26 cellular contexts compared by ENCODE assay signal in the genomic region with DNA sequence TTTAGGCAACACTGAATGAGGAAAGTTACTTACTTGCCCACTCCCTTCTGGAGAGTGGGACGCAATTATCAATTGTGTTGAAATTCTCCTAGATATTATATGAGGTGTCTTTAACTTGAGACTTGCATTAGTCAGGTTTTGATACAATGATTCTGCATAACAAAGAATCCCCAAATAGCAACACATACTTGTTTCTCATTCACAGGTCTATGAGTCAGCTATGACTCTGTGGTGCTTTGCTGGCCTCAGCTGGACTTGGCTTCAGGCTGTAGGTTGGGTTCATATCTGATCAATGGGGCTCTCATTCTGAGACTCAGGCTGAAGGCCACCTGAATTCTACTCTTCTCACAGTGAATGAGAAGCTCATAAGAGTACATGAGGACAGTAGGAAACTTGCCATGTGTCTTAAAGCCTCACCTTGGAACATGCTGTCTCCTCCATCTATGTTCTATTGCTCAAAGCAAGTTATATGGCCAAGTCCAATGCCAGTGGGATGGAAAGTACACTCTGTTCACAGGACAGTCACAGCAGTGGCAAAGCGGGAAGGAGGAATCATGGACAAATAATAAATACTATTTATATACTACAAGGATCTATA.
"Had no signal": no experiment of that assay in that cellular context is flagged by ENCODE, and none has a peak within 500 bp of the region (broad histone marks: within the 10 kb centered on the region; RNA-seq: fewer than 3 reads in every experiment).

No MANE protein-coding gene starts in this region.

- H3K4me1 ChIP-seq: adrenal gland had no signal

- H3K9me3 Mint-ChIP-seq: activated CD8-positive, alpha-beta T cell treated with anti-CD3 and anti-CD28 coated beads for 36 hours; activated naive CD8-positive, alpha-beta T cell treated with anti-CD3 and anti-CD28 coated beads, Interleukin-2, amount 10 ng/mL, durations not matched to agents 7 days and 5 days had no signal

- H3K36me3 Mint-ChIP-seq: activated naive CD8-positive, alpha-beta T cell treated with anti-CD3 and anti-CD28 coated beads, Interleukin-2, amount 10 ng/mL, durations not matched to agents 7 days and 5 days had no signal

- H3K4me3 ChIP-seq: adrenal gland had no signal

- H3K4me2 ChIP-seq: SK-N-SH had no signal

- H3K9me3 ChIP-seq: adrenal gland, SK-N-SH had no signal

- H3K36me3 ChIP-seq: adrenal gland, WERI-Rb-1 had no signal

- H3K9me2 ChIP-seq: SK-N-SH had no signal

- H3K27ac Mint-ChIP-seq: activated CD4-positive, alpha-beta T cell treated with anti-CD3 and anti-CD28 coated beads for 36 hours; activated CD8-positive, alpha-beta T cell treated with anti-CD3 and anti-CD28 coated beads for 36 hours; activated naive CD8-positive, alpha-beta T cell treated with anti-CD3 and anti-CD28 coated beads, Interleukin-2, amount 10 ng/mL, durations not matched to agents 7 days and 5 days; activated T-cell treated with anti-CD3 and anti-CD28 coated beads, Interleukin-2, amount 50 U/mL, for 72 hours; activated T-helper 2 cell treated with anti-CD3 and anti-CD28 coated beads, Interferon-gamma antibody, Interleukin-2, Interleukin-4, amounts not matched to agents 10 μg/mL and 5 μg/mL and 100 μg/mL, durations not matched to agents 14 hours and 24 hours and 36 hours had no signal

- H3K27me3 Mint-ChIP-seq: activated CD4-positive, alpha-beta T cell treated with anti-CD3 and anti-CD28 coated beads for 36 hours; activated CD8-positive, alpha-beta T cell treated with anti-CD3 and anti-CD28 coated beads for 36 hours; activated naive CD8-positive, alpha-beta T cell treated with anti-CD3 and anti-CD28 coated beads, Interleukin-2, amount 10 ng/mL, durations not matched to agents 7 days and 5 days; central memory CD8-positive, alpha-beta T cell had no signal

- H3K4me1 Mint-ChIP-seq: activated CD4-positive, alpha-beta T cell treated with anti-CD3 and anti-CD28 coated beads for 36 hours; activated naive CD8-positive, alpha-beta T cell treated with anti-CD3 and anti-CD28 coated beads, Interleukin-2, amount 10 ng/mL, durations not matched to agents 7 days and 5 days; central memory CD8-positive, alpha-beta T cell had no signal

- H3K27ac ChIP-seq: adrenal gland, WERI-Rb-1 had no signal

- DNase-seq: activated CD4-positive, alpha-beta T cell treated with anti-CD3 and anti-CD28 coated beads for 36 hours; activated CD4-positive, alpha-beta T cell treated with anti-CD3 and anti-CD28 coated beads, Interleukin-2, amount 50 U/mL, for 1 hour; activated CD8-positive, alpha-beta memory T cell treated with anti-CD3 and anti-CD28 coated beads, Interleukin-2, amount 50 U/mL, for 4 hours; activated CD8-positive, alpha-beta T cell treated with anti-CD3 and anti-CD28 coated beads for 36 hours; activated gamma-delta T cell treated with Interleukin-2 at 50 U/mL for 16 hours; activated naive CD4-positive, alpha-beta T cell treated with anti-CD3 and anti-CD28 coated beads, Interleukin-2, amount 50 U/mL, for 16 hours; activated naive CD8-positive, alpha-beta T cell treated with anti-CD3 and anti-CD28 coated beads, Interleukin-2, amount 10 ng/mL, durations not matched to agents 7 days and 5 days; activated T-cell treated with anti-CD3 and anti-CD28 coated beads, Interleukin-2, amount 50 U/mL, for 72 hours; adrenal gland; anterior cingulate cortex; MM.1S; NCI-H1105; NCI-H1436; NCI-H1694 treated with DMSO at 0.1 percent for 48 hours; NCI-H2029 treated with DMSO at 0.1 percent for 48 hours; NCI-H345; NCI-H510A; NCI-H526 treated with DMSO at 0.1 percent for 48 hours; NCI-H82; RPMI8226; SK-N-SH; T-helper 1 cell; WERI-Rb-1 had no signal

- H3K4me3 Mint-ChIP-seq: activated CD4-positive, alpha-beta T cell treated with anti-CD3 and anti-CD28 coated beads for 36 hours; activated CD8-positive, alpha-beta T cell treated with anti-CD3 and anti-CD28 coated beads for 36 hours; activated naive CD8-positive, alpha-beta T cell treated with anti-CD3 and anti-CD28 coated beads, Interleukin-2, amount 10 ng/mL, durations not matched to agents 7 days and 5 days; activated T-cell treated with anti-CD3 and anti-CD28 coated beads, Interleukin-2, amount 50 U/mL, for 72 hours; central memory CD8-positive, alpha-beta T cell had no signal

- H3K27me3 ChIP-seq: adrenal gland had no signal

- ATAC-seq: activated CD4-positive, alpha-beta T cell treated with anti-CD3 and anti-CD28 coated beads for 36 hours; activated CD8-positive, alpha-beta T cell treated with anti-CD3 and anti-CD28 coated beads for 36 hours; activated T-cell treated with anti-CD3 and anti-CD28 coated beads, Interleukin-2, amount 50 U/mL, for 72 hours; Right ventricle myocardium inferior had no signal
